In the genomic region with DNA sequence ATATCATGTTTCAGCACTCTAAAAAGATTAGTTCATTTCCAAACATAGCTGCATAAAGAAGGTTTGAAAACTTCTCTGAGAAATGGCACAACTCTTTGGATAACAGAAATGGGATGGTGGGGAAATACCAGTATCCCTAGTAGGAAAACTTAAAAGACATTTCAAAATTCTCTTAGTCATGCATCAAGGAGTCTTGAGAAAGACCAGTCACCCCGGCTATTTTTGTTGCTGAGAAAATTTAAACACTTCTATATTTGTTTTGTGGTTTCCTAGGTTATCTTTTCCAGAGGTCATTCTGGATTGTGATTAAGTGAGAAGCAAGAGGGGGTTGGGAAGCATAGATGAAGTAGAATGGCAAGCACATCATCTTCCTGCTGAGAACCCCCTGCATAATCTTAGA, we compare ENCODE assay signal across 13 cellular contexts.
DNase-seq lines count a peak whose midpoint lies in the region; TF ChIP-seq lines count a peak whose summit lies in the region.
"Had no signal": no experiment of that assay in that cellular context is flagged by ENCODE, and none has a peak within 500 bp of the region (broad histone marks: within the 10 kb centered on the region; RNA-seq: fewer than 3 reads in every experiment).

No MANE protein-coding gene starts in this region.

- H3K9ac ChIP-seq in smooth muscle cell (ENCODE audit: low read depth): peak overlapping the region; percentile 45
- H3K9ac ChIP-seq: neural progenitor cell had no signal

- peaks cover 16% of the 10 kb centered on the region for H3F3A ChIP-seq in smooth muscle cell (ENCODE audit: low read depth)

- no peaks in the 10 kb centered on the region for H4K20me1 ChIP-seq in smooth muscle cell (ENCODE audit: low read depth)

- peak overlapping the region; percentile 98 for H3K27ac ChIP-seq in SJSA1
- H3K27ac ChIP-seq in smooth muscle cell (ENCODE audit: low read depth): peak overlapping the region; percentile 94
- H3K27ac ChIP-seq: neural progenitor cell had no signal

- no peaks in the 10 kb centered on the region for H3K36me3 ChIP-seq in SJSA1
- no peaks in the 10 kb centered on the region for H3K36me3 ChIP-seq in smooth muscle cell (ENCODE audit: low read depth)
- H3K36me3 ChIP-seq: neural progenitor cell had no signal

- H3K27me3 ChIP-seq in SJSA1 (replicated peaks): no peaks in the 10 kb centered on the region
- no peaks in the 10 kb centered on the region for H3K27me3 ChIP-seq in smooth muscle cell (ENCODE audit: low read depth)
- H3K27me3 ChIP-seq: neural progenitor cell had no signal

- H3K4me2 ChIP-seq in smooth muscle cell: peak overlapping the region; percentile 61
- H3K4me2 ChIP-seq: neural progenitor cell had no signal

- H3K4me1 ChIP-seq in SJSA1 (replicated peaks) (peaks cover 65% of the 10 kb centered on the region), smooth muscle cell (ENCODE audit: low read depth) (peaks cover 19% of the 10 kb centered on the region)

- no peak overlapping the region for H2AFZ ChIP-seq in smooth muscle cell (ENCODE audit: low read depth)
- H2AFZ ChIP-seq: neural progenitor cell had no signal

- 8% methylated on average over 1 of the region's 1 CpG for WGBS in smooth muscle cell (ENCODE audit: low lambda C conversion rate)

- no peaks in the 10 kb centered on the region for H3K79me2 ChIP-seq in smooth muscle cell (ENCODE audit: low read depth)

- no peaks in the 10 kb centered on the region for H3K9me3 ChIP-seq in SJSA1 (replicated peaks)
- H3K9me3 ChIP-seq in smooth muscle cell (replicated peaks; ENCODE audit: low read depth): no peaks in the 10 kb centered on the region

- no peak for TF ChIP-seq CTCF in fibroblast of pulmonary artery (IDR thresholded peaks at IDR 0.05; ENCODE audit: low read length, missing control alignments)
- no peak for TF ChIP-seq CTCF in smooth muscle cell (IDR thresholded peaks at IDR 0.05; ENCODE audit: borderline replicate concordance, insufficient read depth, poor library complexity, severe bottlenecking)

- DNase-seq in GM04504 (ENCODE audit: low read depth): peak; percentile 79
- DNase-seq in SJSA1 (ENCODE audit: low read depth in 1 of 2, low spot score in 2 of 2): peak in 1 of 2 experiments; percentile 79
- peak; percentile 96 for DNase-seq in fibroblast of pulmonary artery (ENCODE audit: low read depth)
- no peak for DNase-seq in smooth muscle cell (lab: John Stamatoyannopoulos, UW; ENCODE audit: unreplicated experiment)
- no peak for DNase-seq in NCI-H510A (lab: John Stamatoyannopoulos, UW)
- DNase-seq in activated CD4-positive, CD25-positive, alpha-beta regulatory T cell (lab: John Stamatoyannopoulos, UW): no peak
- no peak for DNase-seq in germinal center (ENCODE audit: low spot score)
- DNase-seq: activated CD4-positive, alpha-beta T cell treated with anti-CD3 and anti-CD28 coated beads for 48 hours; activated naive CD4-positive, alpha-beta T cell treated with anti-CD3 and anti-CD28 coated beads, Interleukin-2, amount 50 U/mL, for 16 hours; DND-41; NCI-H2107; stimulated activated CD4-positive, alpha-beta T cell treated with anti-CD3 and anti-CD28 coated beads, Interleukin-2, amount 100 ng/mL, for 24 hours had no signal

- H3K4me3 ChIP-seq in SJSA1 (no peak overlapping the region), fibroblast of pulmonary artery (replicated peaks; ENCODE audit: low read depth, low read length) (no peak overlapping the region), smooth muscle cell (no peak overlapping the region)
- H3K4me3 ChIP-seq: neural progenitor cell had no signal

Comparison
In these comparisons a context has a peak if more than half of its experiments do, and no peak if none do; other contexts are left out.
1. DNase-seq: peak in GM04504 (single experiment) and fibroblast of pulmonary artery (single experiment); none in smooth muscle cell (single experiment), NCI-H510A (single experiment), activated CD4-positive, CD25-positive, alpha-beta regulatory T cell (0 of 4) and germinal center (single experiment).